ENCODE assay signal across 8 cellular contexts in the genomic region with DNA sequence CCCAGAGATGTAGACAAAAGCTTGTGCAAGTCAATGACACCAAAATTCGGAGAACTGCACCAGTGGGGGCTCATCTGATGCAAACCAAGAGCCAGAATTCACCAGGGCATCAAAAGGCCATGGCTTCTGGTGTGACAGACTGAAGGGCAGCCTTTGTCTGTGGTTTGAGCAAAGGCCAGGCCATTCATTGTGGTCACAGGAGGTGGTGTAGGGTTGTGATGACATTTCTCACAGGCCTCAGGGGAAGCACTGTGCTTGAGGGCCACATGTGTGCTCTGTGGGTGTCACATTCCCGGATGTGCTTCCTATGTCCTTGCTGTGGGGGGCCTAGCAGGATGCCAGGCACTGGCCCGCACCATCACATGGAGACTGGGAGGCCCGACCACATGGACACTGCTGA. TPM values are rescaled to one million over a fixed set of nuclear protein-coding genes. Genes with fewer than 3 reads are reported as not detected.
DNase-seq lines count a peak whose midpoint lies in the region; ATAC-seq and FAIRE-seq lines count a peak whose summit lies in the region.
"Had no signal": no experiment of that assay in that cellular context is flagged by ENCODE, and none has a peak within 500 bp of the region (broad histone marks: within the 10 kb centered on the region; RNA-seq: fewer than 3 reads in every experiment).

No MANE protein-coding gene starts in this region.

- DNase-seq in SK-MEL-5 (ENCODE audit: low read depth, low spot score) (peak; percentile 73), hippocampal formation (lab: John Stamatoyannopoulos, UW) (peak; percentile 46 to 69), NCI-H82 treated with DMSO at 0.1 percent for 48 hours (lab: John Stamatoyannopoulos, UW; ENCODE audit: unreplicated experiment) (no peak), urothelium cell line (ENCODE audit: low spot score) (no peak)
- peak; percentile 55 for DNase-seq in stimulated activated naive CD8-positive, alpha-beta T cell treated with anti-CD3 and anti-CD28 coated beads, Interleukin-15, Interleukin-2, amounts not matched to agents 100 U/mL and 50 U/mL, for 24 hours
- DNase-seq: stomach had no signal

- no peak for FAIRE-seq in urothelium cell line (lab: Jason Lieb, UNC)

- in situ Hi-C loops in SK-MEL-5 (cut with HindIII; ENCODE audit: low pct_unique_long_range_greater_than_20kb, low sequenced_read_pairs) = no loop called here

- ATAC-seq in GM18520 (IDR thresholded peaks at IDR 0.05; ENCODE audit: unreplicated experiment) (peak; percentile 43), HG03521 (IDR thresholded peaks at IDR 0.05; ENCODE audit: unreplicated experiment) (no peak)
- peak; percentile 80 for ATAC-seq in stimulated activated naive CD8-positive, alpha-beta T cell treated with anti-CD3 and anti-CD28 coated beads, Interleukin-15, Interleukin-2, amounts not matched to agents 100 U/mL and 50 U/mL, for 24 hours

RNA-seq across cellular contexts. Expression of a gene that starts 22.5 kb away (rescaled TPM):
- not detected in 2 replicates for total RNA-seq in SK-MEL-5 (2014; rRNA removed; shearing (Covaris generic))
- polyA plus RNA-seq in SK-MEL-5 (2015; cell fraction: cytosol; rRNA removed) = not detected in 2 replicates
- polyA plus RNA-seq in SK-MEL-5 (2015; cell fraction: nucleus; rRNA removed) = 0.36 and 0.95 TPM in 2 replicates

Comparison
In these comparisons a context has a peak if more than half of its experiments do, and no peak if none do; other contexts are left out.
1. DNase-seq: peak in SK-MEL-5 (single experiment), hippocampal formation (2 of 2) and stimulated activated naive CD8-positive, alpha-beta T cell treated with anti-CD3 and anti-CD28 coated beads, Interleukin-15, Interleukin-2, amounts not matched to agents 100 U/mL and 50 U/mL, for 24 hours (single experiment); none in NCI-H82 treated with DMSO at 0.1 percent for 48 hours (single experiment) and urothelium cell line (single experiment).